Comparison of ENCODE assay signal across 19 cellular contexts in genomic region chrX:154987940-154988339, GRCh38. TPM values are rescaled to one million over a fixed set of nuclear protein-coding genes. Genes with fewer than 3 reads are reported as not detected.
DNase-seq lines count a peak whose midpoint lies in the region; ATAC-seq and TF ChIP-seq lines count a peak whose summit lies in the region.
"Had no signal": no experiment of that assay in that cellular context is flagged by ENCODE, and none has a peak within 500 bp of the region (broad histone marks: within the 10 kb centered on the region; RNA-seq: fewer than 3 reads in every experiment).

No MANE protein-coding gene starts in this region.

- no peaks in the 10 kb centered on the region for H3K36me3 ChIP-seq in body of pancreas (replicated peaks in 1 of 2; ENCODE audit: insufficient read depth in 1 of 2, low read depth in 2 of 2)
- no peaks in the 10 kb centered on the region for H3K36me3 ChIP-seq in liver (ENCODE audit: control insufficient read depth in 4 of 4, insufficient read depth in 3 of 4, low read depth in 1 of 4, low read length in 3 of 4)
- H3K36me3 ChIP-seq in CD8-positive, alpha-beta T cell (ENCODE audit: insufficient read depth, low read length) = no peaks in the 10 kb centered on the region
- H3K36me3 ChIP-seq: SJCRH30 had no signal

- ATAC-seq in right cardiac atrium (peak; percentile 21 to 62), left ventricle myocardium superior (no peak), body of pancreas (peak; percentile 77)
- ATAC-seq in CD8-positive, alpha-beta T cell = no peak
- ATAC-seq: Panc1 had no signal

- TF ChIP-seq RAD21 in liver (IDR thresholded peaks at IDR 0.05) = peak; percentile 26 to 45

- no peak overlapping the region for H3K27ac ChIP-seq in right cardiac atrium (ENCODE audit: low read length)
- H3K27ac ChIP-seq in body of pancreas = peak overlapping the region in 3 of 4 donors; percentile 23 to 62 (median 52)
- peak overlapping the region; percentile 59 to 75 for H3K27ac ChIP-seq in liver (ENCODE audit: low read depth in 1 of 2, low read length in 2 of 2)
- no peak overlapping the region for H3K27ac ChIP-seq in CD8-positive, alpha-beta T cell (ENCODE audit: low read depth, low read length)
- H3K27ac ChIP-seq: 22Rv1, SJCRH30 had no signal

- CTCF ChIA-PET in CD8-positive, alpha-beta T cell (lab: Charles Lee) = interaction anchor here (0.8 to 2.0 kb wide), 4 partner anchors 8 to 74 kb away, joined by 3 to 12 read pairs (median 3); no protein-coding TSS in a partner anchor

- no peaks in the 10 kb centered on the region for H3K9me3 Mint-ChIP-seq in CD8-positive, alpha-beta T cell
- H3K9me3 Mint-ChIP-seq: CD8-positive, alpha-beta memory T cell; IgD-negative memory B cell had no signal

- H3K9me3 ChIP-seq in right cardiac atrium (ENCODE audit: control insufficient read depth, low read length) (no peaks in the 10 kb centered on the region), body of pancreas (no peaks in the 10 kb centered on the region), liver (ENCODE audit: control insufficient read depth in 4 of 4, low read length in 3 of 4) (no peaks in the 10 kb centered on the region)
- no peaks in the 10 kb centered on the region for H3K9me3 ChIP-seq in CD8-positive, alpha-beta T cell (ENCODE audit: low read length)
- H3K9me3 ChIP-seq: SJCRH30 had no signal

- no peaks in the 10 kb centered on the region for H3K4me1 ChIP-seq in right cardiac atrium (ENCODE audit: control insufficient read depth, insufficient read depth, low read length)
- peaks cover 22% of the 10 kb centered on the region for H3K4me1 ChIP-seq in body of pancreas
- peaks cover 0 to 15% (median 12%) of the 10 kb centered on the region in 4 donors for H3K4me1 ChIP-seq in liver (ENCODE audit: control insufficient read depth in 4 of 4, insufficient read depth in 4 of 4, low read length in 3 of 4)
- H3K4me1 ChIP-seq in CD8-positive, alpha-beta T cell (ENCODE audit: insufficient read depth, low read length) = no peaks in the 10 kb centered on the region
- H3K4me1 ChIP-seq: SJCRH30 had no signal

- WGBS in right cardiac atrium = 44% methylated on average over 3 of the region's 3 CpGs
- WGBS in body of pancreas, 2 donors = 22 to 26% methylated on average over 3 of the region's 3 CpGs
- 33% methylated on average over 3 of the region's 3 CpGs for WGBS in liver

- H3K27me3 ChIP-seq in right cardiac atrium (ENCODE audit: control insufficient read depth, insufficient read depth) (no peaks in the 10 kb centered on the region), body of pancreas (no peaks in the 10 kb centered on the region), liver (ENCODE audit: control insufficient read depth in 4 of 4, insufficient read depth in 4 of 4, low read length in 3 of 4) (no peaks in the 10 kb centered on the region)
- no peaks in the 10 kb centered on the region for H3K27me3 ChIP-seq in CD8-positive, alpha-beta T cell (ENCODE audit: insufficient read depth, low read length)
- H3K27me3 ChIP-seq: SJCRH30 had no signal

- DNase-seq in right cardiac atrium (no peak), left ventricle myocardium superior (no peak), body of pancreas (no peak), AG08396 (ENCODE audit: low spot score) (no peak), kidney glomerular epithelial cell (lab: John Stamatoyannopoulos, UW) (no peak)
- DNase-seq in CD8-positive, alpha-beta T cell = no peak
- no peak for DNase-seq in activated CD4-positive, alpha-beta T cell treated with anti-CD3 and anti-CD28 coated beads, Interleukin-2, amount 50 U/mL, for 48 hours
- DNase-seq: CD8-positive, alpha-beta memory T cell; GDM1; NCI-H1417 treated with DMSO at 0.1 percent for 48 hours; NCI-H2029 treated with DMSO at 0.1 percent for 48 hours; NCI-H345; NCI-H524 treated with DMSO at 0.1 percent for 48 hours; NCI-H82; SJCRH30 had no signal

- TF ChIP-seq POLR2A in body of pancreas (IDR thresholded peaks at IDR 0.05) = no peak

- H3K4me3 Mint-ChIP-seq in CD8-positive, alpha-beta T cell = no peak overlapping the region
- H3K4me3 Mint-ChIP-seq: CD8-positive, alpha-beta memory T cell; IgD-negative memory B cell had no signal

- POLR2A ChIA-PET in CD8-positive, alpha-beta T cell (lab: Charles Lee) = interaction anchor here (0.5 kb wide), 1 partner anchor 21 kb away, joined by 3 read pairs; no protein-coding TSS in a partner anchor

- H3K27me3 Mint-ChIP-seq in CD8-positive, alpha-beta T cell (ENCODE audit: low read depth) = no peaks in the 10 kb centered on the region
- H3K27me3 Mint-ChIP-seq: IgD-negative memory B cell had no signal

- no peaks in the 10 kb centered on the region for H3K4me1 Mint-ChIP-seq in CD8-positive, alpha-beta T cell (ENCODE audit: low read depth)
- H3K4me1 Mint-ChIP-seq: IgD-negative memory B cell had no signal

- no peak overlapping the region for H3K27ac Mint-ChIP-seq in CD8-positive, alpha-beta T cell
- H3K27ac Mint-ChIP-seq: IgD-negative memory B cell had no signal

- TF ChIP-seq CTCF in body of pancreas (IDR thresholded peaks at IDR 0.05) (no peak), liver (IDR thresholded peaks at IDR 0.05; ENCODE audit: low read depth, low read length, missing input control) (no peak)
- TF ChIP-seq CTCF in CD8-positive, alpha-beta T cell (IDR thresholded peaks at IDR 0.05) = no peak

- H3K9ac ChIP-seq in liver (ENCODE audit: low read depth in 1 of 2, low read length in 2 of 2) = peak overlapping the region in 1 of 2 donors; percentile 8

- H3K4me3 ChIP-seq in right cardiac atrium (ENCODE audit: low read length) (no peak overlapping the region), body of pancreas (no peak overlapping the region), liver (ENCODE audit: low read depth in 1 of 3, low read length in 3 of 3) (no peak overlapping the region)
- no peak overlapping the region for H3K4me3 ChIP-seq in CD8-positive, alpha-beta T cell (ENCODE audit: low read depth, low read length)
- H3K4me3 ChIP-seq: SJCRH30 had no signal

- intact Hi-C loops in right cardiac atrium (cut with DNase I) (loop anchor here in 3 of 4 donors (5.0 to 10.0 kb wide), 3 partner anchors 67 to 77 kb away; no protein-coding TSS in a partner anchor), left ventricle myocardium superior (cut with micrococcal nuclease) (no loop called here), body of pancreas (cut with DNase I) (loop anchor here (10.0 kb wide), 1 partner anchor 67 kb away; no protein-coding TSS in a partner anchor)
- intact Hi-C loops in CD8-positive, alpha-beta T cell (cut with DNase I, micrococcal nuclease) = loop anchor here (10.0 kb wide), 2 partner anchors 227 to 667 kb away; partner anchors contain the start of gene VBP1 (in 1 of the 2)

- no peaks in the 10 kb centered on the region for H3K36me3 Mint-ChIP-seq in CD8-positive, alpha-beta T cell
- H3K36me3 Mint-ChIP-seq: IgD-negative memory B cell had no signal

TF ChIP-seq in liver, 16 proteins besides CTCF, POLR2A, EP300 and RAD21 (continues in another document):
- TF ChIP-seq NR2F2 (IDR thresholded peaks at IDR 0.05) (no peak), FOXA2 (IDR thresholded peaks at IDR 0.05) (peak; percentile 46), EGR1 (IDR thresholded peaks at IDR 0.05; ENCODE audit: low read depth in 2 of 2) (peak in 1 of 2 donors; percentile 42), FOXA1 (IDR thresholded peaks at IDR 0.05) (no peak), JUND (IDR thresholded peaks at IDR 0.05) (no peak), ATF3 (IDR thresholded peaks at IDR 0.05) (no peak), HNF4A (conservative IDR thresholded peaks at IDR 0.05) (peak; percentile 12 to 40), RXRA (IDR thresholded peaks at IDR 0.05) (peak; percentile 17 to 49), YY1 (IDR thresholded peaks at IDR 0.05) (peak; percentile 21), MAX (IDR thresholded peaks at IDR 0.05) (peak; percentile 38), ZBTB33 (IDR thresholded peaks at IDR 0.05) (no peak), HNF4G (IDR thresholded peaks at IDR 0.05) (no peak), TAF1 (conservative IDR thresholded peaks at IDR 0.05) (no peak), SP1 (IDR thresholded peaks at IDR 0.05) (no peak), GABPA (IDR thresholded peaks at IDR 0.05 in 1 of 2, conservative IDR thresholded peaks at IDR 0.05 in 1 of 2) (no peak)

RNA-seq across cellular contexts. Expression of gene F8, which starts 34.6 kb away (rescaled TPM):
- 10 to 100 TPM; 34.7 to 98.8 (median 56.3) TPM for total RNA-seq in right cardiac atrium
- polyA plus RNA-seq in right cardiac atrium = 72.9 TPM
- total RNA-seq in left ventricle myocardium superior = 49.4 TPM
- total RNA-seq in body of pancreas = 1 to 10 TPM; 5.7 to 9.2 TPM
- 10 to 100 TPM in 1 of 2 donors, 1 to 10 TPM in 1; 8.0 to 22.3 TPM for total RNA-seq in liver
- 10 to 100 TPM; 11.1 to 16.5 TPM for polyA plus RNA-seq in liver
- 1 to 10 TPM; 1.0 to 1.1 TPM for total RNA-seq in CD8-positive, alpha-beta T cell

RNA-seq across cellular contexts. Expression of gene FUNDC2, which starts 38.7 kb away (rescaled TPM):
- total RNA-seq in right cardiac atrium = 100 to 1,000 TPM; 262 to 345 (median 281) TPM
- polyA plus RNA-seq in right cardiac atrium = 384 TPM
- total RNA-seq in left ventricle myocardium superior = 389 TPM
- total RNA-seq in body of pancreas = 10 to 100 TPM; 28.8 to 66.3 TPM
- total RNA-seq in liver = 10 to 100 TPM; 19.4 to 23.3 TPM
- polyA plus RNA-seq in liver = 10 to 100 TPM; 58.3 to 79.8 TPM
- 10 to 100 TPM; 46.5 to 50.8 TPM for total RNA-seq in CD8-positive, alpha-beta T cell

Comparison
In these comparisons a context has a peak if more than half of its experiments do, and no peak if none do; other contexts are left out.
1. ATAC-seq: peak in right cardiac atrium (2 of 2) and body of pancreas (single experiment); none in left ventricle myocardium superior (single experiment) and CD8-positive, alpha-beta T cell (single experiment).
2. H3K27ac ChIP-seq: peak in body of pancreas (3 of 4) and liver (2 of 2); none in right cardiac atrium (single experiment) and CD8-positive, alpha-beta T cell (single experiment).